ENCODE assay signal across 18 cellular contexts in the genomic region with DNA sequence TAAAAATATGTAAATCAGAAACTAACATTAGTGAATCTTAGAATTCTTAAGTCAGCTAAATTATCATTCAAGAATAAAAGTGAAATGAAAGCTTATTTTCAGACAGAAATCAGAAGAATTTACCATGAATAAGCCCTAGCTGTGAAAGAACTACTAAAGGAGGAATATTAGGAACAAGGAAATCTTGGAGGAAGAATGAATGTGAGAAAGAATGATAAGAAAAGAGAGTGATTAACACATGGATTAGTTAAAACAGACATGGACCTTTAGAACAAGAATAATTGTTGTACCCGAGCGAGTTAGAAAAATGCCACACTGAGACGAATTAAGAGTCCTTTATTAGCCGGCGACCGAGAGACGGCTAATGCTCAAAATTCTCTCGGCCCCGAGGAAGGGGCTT. TPM values are rescaled to one million over a fixed set of nuclear protein-coding genes. Genes with fewer than 3 reads are reported as not detected.
DNase-seq lines count a peak whose midpoint lies in the region; TF ChIP-seq lines count a peak whose summit lies in the region.
"Had no signal": no experiment of that assay in that cellular context is flagged by ENCODE, and none has a peak within 500 bp of the region (broad histone marks: within the 10 kb centered on the region; RNA-seq: fewer than 3 reads in every experiment).

No MANE protein-coding gene starts in this region.

- no peaks in the 10 kb centered on the region for H3K9me2 ChIP-seq in hepatocyte (replicated peaks; ENCODE audit: insufficient read depth)

- peak overlapping the region; percentile 40 for H3K27ac ChIP-seq in HUES48 (ENCODE audit: low read depth, low read length)
- peak overlapping the region; percentile 84; the same call in 1 of the 2 replicates for H3K27ac ChIP-seq in SK-N-MC
- H3K27ac ChIP-seq in hepatocyte: no peak overlapping the region

- peaks cover 18% of the 10 kb centered on the region for H3K27me3 ChIP-seq in HUES48 (ENCODE audit: control insufficient read depth, insufficient read depth, low read length)
- H3K27me3 ChIP-seq in hepatocyte: no peaks in the 10 kb centered on the region
- no peaks in the 10 kb centered on the region for H3K27me3 ChIP-seq in Caco-2 (replicated peaks; ENCODE audit: control insufficient read depth, insufficient read depth, low read length)

- H3K36me3 Mint-ChIP-seq in osteocyte (ENCODE audit: unreplicated experiment): peaks cover 5% of the 10 kb centered on the region
- H3K36me3 Mint-ChIP-seq in activated naive CD4-positive, alpha-beta T cell treated with anti-CD3 and anti-CD28 coated beads, Interleukin-2, amount 10 ng/mL, durations not matched to agents 7 days and 5 days: no peaks in the 10 kb centered on the region
- H3K36me3 Mint-ChIP-seq in Caco-2 (ENCODE audit: insufficient read depth, unreplicated experiment): peaks cover 6% of the 10 kb centered on the region
- H3K36me3 Mint-ChIP-seq: CD4-positive, alpha-beta memory T cell had no signal

- WGBS in hepatocyte (ENCODE audit: low lambda C conversion rate, missing lambda C conversion rate): 29% methylated on average over 9 of the region's 9 CpGs

- POLR2A ChIA-PET in Caco-2 (lab: Charles Lee): no interaction called here

- BruUV-seq in Caco-2 (replicated peaks; lab: Mats Ljungman, UMichigan): no TSS peak

- H3K27me3 Mint-ChIP-seq in osteocyte (ENCODE audit: unreplicated experiment): no peaks in the 10 kb centered on the region
- peaks cover 22% of the 10 kb centered on the region for H3K27me3 Mint-ChIP-seq in activated naive CD4-positive, alpha-beta T cell treated with anti-CD3 and anti-CD28 coated beads, Interleukin-2, amount 10 ng/mL, durations not matched to agents 7 days and 5 days
- no peaks in the 10 kb centered on the region for H3K27me3 Mint-ChIP-seq in Caco-2 (ENCODE audit: insufficient read depth, unreplicated experiment)

- no peak for TF ChIP-seq CTCF in hepatocyte (IDR thresholded peaks at IDR 0.05; ENCODE audit: poor library complexity)
- no peak for TF ChIP-seq CTCF in osteocyte (IDR thresholded peaks at IDR 0.05)
- TF ChIP-seq CTCF in Caco-2 (IDR thresholded peaks at IDR 0.05; ENCODE audit: insufficient read depth in 1 of 2, low read depth in 1 of 2, low read length in 1 of 2, severe bottlenecking in 1 of 2, unreplicated experiment in 1 of 2): no peak

- peak overlapping the region; percentile 22 for H2AFZ ChIP-seq in hepatocyte
- H2AFZ ChIP-seq: GM23338 had no signal

- no peaks in the 10 kb centered on the region for H3K79me2 ChIP-seq in hepatocyte

- H3K9me3 Mint-ChIP-seq in osteocyte (ENCODE audit: unreplicated experiment) (no peaks in the 10 kb centered on the region), Caco-2 (ENCODE audit: unreplicated experiment) (no peaks in the 10 kb centered on the region)
- no peaks in the 10 kb centered on the region for H3K9me3 Mint-ChIP-seq in activated naive CD4-positive, alpha-beta T cell treated with anti-CD3 and anti-CD28 coated beads, Interleukin-2, amount 10 ng/mL, durations not matched to agents 7 days and 5 days
- H3K9me3 Mint-ChIP-seq: CD4-positive, alpha-beta memory T cell; GM23338; H9 had no signal

- H3K4me3 Mint-ChIP-seq in osteocyte (ENCODE audit: unreplicated experiment) (no peak overlapping the region), Caco-2 (ENCODE audit: unreplicated experiment) (no peak overlapping the region)
- no peak overlapping the region for H3K4me3 Mint-ChIP-seq in activated naive CD4-positive, alpha-beta T cell treated with anti-CD3 and anti-CD28 coated beads, Interleukin-2, amount 10 ng/mL, durations not matched to agents 7 days and 5 days
- H3K4me3 Mint-ChIP-seq: CD4-positive, alpha-beta memory T cell; GM23338; H9 had no signal

- peak overlapping the region; percentile 25 for H3K4me2 ChIP-seq in hepatocyte
- H3K4me2 ChIP-seq: GM23338 had no signal

- H3K27ac Mint-ChIP-seq in osteocyte (ENCODE audit: unreplicated experiment): peak overlapping the region; percentile 9
- H3K27ac Mint-ChIP-seq in activated naive CD4-positive, alpha-beta T cell treated with anti-CD3 and anti-CD28 coated beads, Interleukin-2, amount 10 ng/mL, durations not matched to agents 7 days and 5 days: no peak overlapping the region
- H3K27ac Mint-ChIP-seq in Caco-2 (ENCODE audit: unreplicated experiment): no peak overlapping the region
- H3K27ac Mint-ChIP-seq: CD4-positive, alpha-beta memory T cell; GM23338; H9 had no signal

- H3K4me3 ChIP-seq in HUES48 (ENCODE audit: low read depth, low read length) (no peak overlapping the region), SK-N-MC (no peak overlapping the region), hepatocyte (no peak overlapping the region), Caco-2 (ENCODE audit: low read depth, low read length) (no peak overlapping the region)
- H3K4me3 ChIP-seq: GM12878, GM23338 had no signal

- H3K4me1 Mint-ChIP-seq in osteocyte (ENCODE audit: unreplicated experiment) (peaks cover 34% of the 10 kb centered on the region), Caco-2 (ENCODE audit: low read depth, unreplicated experiment) (peaks cover 24% of the 10 kb centered on the region)
- H3K4me1 Mint-ChIP-seq in activated naive CD4-positive, alpha-beta T cell treated with anti-CD3 and anti-CD28 coated beads, Interleukin-2, amount 10 ng/mL, durations not matched to agents 7 days and 5 days: peaks cover 4% of the 10 kb centered on the region

- H3K9me3 ChIP-seq in HUES48 (ENCODE audit: control insufficient read depth, insufficient read depth, low read length) (no peaks in the 10 kb centered on the region), SK-N-MC (ENCODE audit: low read depth, low read length) (no peaks in the 10 kb centered on the region), hepatocyte (ENCODE audit: low read depth) (no peaks in the 10 kb centered on the region), Caco-2 (no peaks in the 10 kb centered on the region; the same call in 1 of the 2 replicates)

- H4K20me1 ChIP-seq in hepatocyte (ENCODE audit: insufficient read depth, poor library complexity, severe bottlenecking): no peaks in the 10 kb centered on the region

- intact Hi-C loops in Caco-2 (cut with micrococcal nuclease; ENCODE audit: unreplicated experiment): no loop called here

- H3K36me3 ChIP-seq in HUES48 (ENCODE audit: control insufficient read depth, insufficient read depth, low read length) (no peaks in the 10 kb centered on the region), SK-N-MC (ENCODE audit: insufficient read depth, low read length) (no peaks in the 10 kb centered on the region), hepatocyte (replicated peaks; ENCODE audit: insufficient read depth, low read depth) (no peaks in the 10 kb centered on the region), Caco-2 (ENCODE audit: control insufficient read depth, insufficient read depth, low read length) (no peaks in the 10 kb centered on the region)

- no peak for DNase-seq in SK-N-MC (ENCODE audit: low read depth, low spot score)
- DNase-seq in hepatocyte (ENCODE audit: low spot score): no peak
- DNase-seq in osteocyte (ENCODE audit: extremely low spot score, unreplicated experiment): no peak
- DNase-seq in NCI-H2081 treated with DMSO at 0.1 percent for 48 hours (lab: John Stamatoyannopoulos, UW): no peak
- DNase-seq in activated naive CD4-positive, alpha-beta T cell treated with anti-CD3 and anti-CD28 coated beads, Interleukin-2, amount 10 ng/mL, durations not matched to agents 7 days and 5 days: no peak
- DNase-seq in Caco-2: no peak
- no peak for DNase-seq in COR-L47 (lab: John Stamatoyannopoulos, UW)
- DNase-seq: C1 segment of cervical spinal cord; Calu3; CD4-positive, alpha-beta memory T cell; DMS153; DND-41; H9 had no signal

- H3K4me1 ChIP-seq in HUES48 (ENCODE audit: control insufficient read depth, insufficient read depth, low read length): peaks cover 7% of the 10 kb centered on the region; the same call in 1 of the 2 replicates
- H3K4me1 ChIP-seq in hepatocyte (ENCODE audit: insufficient read depth): peaks cover 18% of the 10 kb centered on the region
- peaks cover 20% of the 10 kb centered on the region for H3K4me1 ChIP-seq in Caco-2

- H3K9ac ChIP-seq in HUES48 (ENCODE audit: low read depth, low read length): no peak overlapping the region
- H3K9ac ChIP-seq in SK-N-MC (ENCODE audit: insufficient read length): peak overlapping the region; percentile 1

- CTCF ChIA-PET in activated naive CD4-positive, alpha-beta T cell treated with anti-CD3 and anti-CD28 coated beads, Interleukin-2, amount 10 ng/mL, durations not matched to agents 7 days and 5 days (lab: Charles Lee): no interaction called here
- CTCF ChIA-PET in Caco-2 (lab: Charles Lee): no interaction called here

RNA-seq across cellular contexts. Expression of a gene that starts 24.1 kb away (rescaled TPM):
- total RNA-seq in hepatocyte: 126 and 162 TPM in 2 replicates
- 91.3 and 113 TPM in 2 replicates for polyA plus RNA-seq in hepatocyte
- total RNA-seq in osteocyte: 190 and 208 TPM in 2 replicates
- 85.6 and 88.5 TPM in 2 replicates for total RNA-seq in Caco-2 (2022)

RNA-seq across cellular contexts. Expression of a gene that starts 24.3 kb away (rescaled TPM):
- 0.33 TPM in 1 of 2 replicates, not detected in the other for total RNA-seq in hepatocyte
- 0.17 and 1.2 TPM in 2 replicates for polyA plus RNA-seq in hepatocyte
- 3.0 and 3.8 TPM in 2 replicates for total RNA-seq in osteocyte
- 0.34 TPM in 1 of 2 replicates, not detected in the other for total RNA-seq in Caco-2 (2022)
- total RNA-seq: A172; A673; Calu3; CD4-positive, alpha-beta memory T cell; GM23338; H9 had no signal
- polyA plus RNA-seq: GM23338 had no signal
